ENCODE assay signal across 16 cellular contexts in genomic region chr4:168550071-168550766, GRCh38. TPM values are rescaled to one million over a fixed set of nuclear protein-coding genes. Genes with fewer than 3 reads are reported as not detected.
DNase-seq lines count a peak whose midpoint lies in the region; TF ChIP-seq lines count a peak whose summit lies in the region.
"Had no signal": no experiment of that assay in that cellular context is flagged by ENCODE, and none has a peak within 500 bp of the region (broad histone marks: within the 10 kb centered on the region; RNA-seq: fewer than 3 reads in every experiment).

No MANE protein-coding gene starts in this region.

- no peak for TF ChIP-seq CTCF in astrocyte of the spinal cord (IDR thresholded peaks at IDR 0.05; ENCODE audit: low read depth, low read length)
- TF ChIP-seq CTCF in mesothelial cell of epicardium (IDR thresholded peaks at IDR 0.05; ENCODE audit: unreplicated experiment): no peak
- TF ChIP-seq CTCF in ascending aorta (IDR thresholded peaks at IDR 0.05): no peak

- no peaks in the 10 kb centered on the region for H3K9me3 Mint-ChIP-seq in mesothelial cell of epicardium

- in situ Hi-C loops in astrocyte of the spinal cord (cut with HindIII; ENCODE audit: low sequenced_read_pairs): no loop called here

- peak; percentile 60 for DNase-seq in DMS 273 (lab: John Stamatoyannopoulos, UW; ENCODE audit: unreplicated experiment)
- DNase-seq in NCI-H446 (lab: John Stamatoyannopoulos, UW): peak; percentile 18 to 48
- peak; percentile 66 for DNase-seq in astrocyte of the spinal cord (ENCODE audit: low read depth, low spot score)
- DNase-seq in mesothelial cell of epicardium (ENCODE audit: low spot score in 2 of 2, unreplicated experiment in 2 of 2): no peak
- no peak for DNase-seq in dedifferentiated amniotic fluid mesenchymal stem cell (ENCODE audit: extremely low spot score)
- no peak for DNase-seq in SIG-M5 (lab: John Stamatoyannopoulos, UW)
- DNase-seq in SW480 (ENCODE audit: low spot score): no peak
- DNase-seq in ascending aorta (ENCODE audit: low spot score in 2 of 2): no peak
- DNase-seq: activated CD4-positive, alpha-beta T cell treated with anti-CD3 and anti-CD28 coated beads for 48 hours; activated T-cell treated with anti-CD3 and anti-CD28 coated beads, Interleukin-2, amount 50 U/mL, for 1 hour; gastrocnemius medialis; midbrain; NCI-H1105 treated with DMSO at 0.1 percent for 48 hours; NCI-H510A treated with DMSO at 0.1 percent for 48 hours; stimulated activated CD4-positive, alpha-beta T cell treated with anti-CD3 and anti-CD28 coated beads, Interleukin-15, amount 100 ng/mL, for 24 hours had no signal

- intact Hi-C loops in ascending aorta (cut with DNase I): no loop called here

- peaks cover 52% of the 10 kb centered on the region for H3K4me1 Mint-ChIP-seq in mesothelial cell of epicardium

- H3K9me3 ChIP-seq in ascending aorta: no peaks in the 10 kb centered on the region
- H3K9me3 ChIP-seq: gastrocnemius medialis had no signal

- peak overlapping the region; percentile 87 for H3K27ac Mint-ChIP-seq in mesothelial cell of epicardium
- H3K27ac Mint-ChIP-seq: progenitor cell of endocrine pancreas had no signal

- H3K27me3 Mint-ChIP-seq in mesothelial cell of epicardium (ENCODE audit: low read depth): no peaks in the 10 kb centered on the region

- no peaks in the 10 kb centered on the region for H3K36me3 Mint-ChIP-seq in mesothelial cell of epicardium

- no peak overlapping the region for H3K4me3 Mint-ChIP-seq in mesothelial cell of epicardium

- no peaks in the 10 kb centered on the region for H3K27me3 ChIP-seq in ascending aorta
- H3K27me3 ChIP-seq: gastrocnemius medialis had no signal

- no peaks in the 10 kb centered on the region for H3K4me1 ChIP-seq in ascending aorta

- H3K4me3 ChIP-seq in astrocyte of the spinal cord (ENCODE audit: low read depth, low read length) (no peak overlapping the region), ascending aorta (no peak overlapping the region)
- H3K4me3 ChIP-seq: gastrocnemius medialis had no signal

- H3K36me3 ChIP-seq in ascending aorta: no peaks in the 10 kb centered on the region
- H3K36me3 ChIP-seq: gastrocnemius medialis had no signal

- H3K27ac ChIP-seq in ascending aorta: no peak overlapping the region

RNA-seq across cellular contexts. Expression of gene PALLD, which starts 53.4 kb away (rescaled TPM):
- total RNA-seq in mesothelial cell of epicardium (150 to 158 TPM (median 153 TPM) in 3 replicates), ascending aorta (204 TPM)

Comparison
In these comparisons a context has a peak if more than half of its experiments do, and no peak if none do; other contexts are left out.
1. DNase-seq: peak in DMS 273 (single experiment), NCI-H446 (2 of 2) and astrocyte of the spinal cord (single experiment); none in mesothelial cell of epicardium (0 of 2), dedifferentiated amniotic fluid mesenchymal stem cell (single experiment), SIG-M5 (single experiment), SW480 (single experiment) and ascending aorta (0 of 2).